ENCODE assay signal across 8 cellular contexts in genomic region chr7:137903382-137904169, GRCh38. TPM values are rescaled to one million over a fixed set of nuclear protein-coding genes. Genes with fewer than 3 reads are reported as not detected.
DNase-seq lines count a peak whose midpoint lies in the region; ATAC-seq and TF ChIP-seq lines count a peak whose summit lies in the region.

No MANE protein-coding gene starts in this region.

- H3K27me3 Mint-ChIP-seq in CD4-positive, alpha-beta memory T cell = no peaks in the 10 kb centered on the region
- H3K27me3 Mint-ChIP-seq in memory B cell = no peaks in the 10 kb centered on the region

- CTCF ChIA-PET in CD4-positive, alpha-beta memory T cell (lab: Charles Lee; ENCODE audit: partially characterized antibody) = interaction anchor here (0.6 to 11.2 kb wide), 31 partner anchors 9 to 973 kb away, joined by 3 to 594 read pairs (median 4); partner anchors contain the start of gene CREB3L2

- H3K36me3 ChIP-seq in CD4-positive, alpha-beta memory T cell (ENCODE audit: insufficient read depth, low read length) = peaks cover 44% of the 10 kb centered on the region

- POLR2A ChIA-PET in CD4-positive, alpha-beta memory T cell (lab: Charles Lee; ENCODE audit: partially characterized antibody) = interaction anchor here (1.0 to 3.1 kb wide), 3 partner anchors 100 to 105 kb away, joined by 3 to 12 read pairs (median 6); partner anchors contain the start of gene CREB3L2

- no peak overlapping the region for H3K4me3 ChIP-seq in CD4-positive, alpha-beta memory T cell (ENCODE audit: low read length in 2 of 2)
- peak overlapping the region in 8 of 59 donors; percentile 1 to 33 (median 19) for H3K4me3 ChIP-seq in dorsolateral prefrontal cortex

- TF ChIP-seq CTCF in dorsolateral prefrontal cortex (IDR thresholded peaks at IDR 0.05 in 54 of 56, conservative IDR thresholded peaks at IDR 0.05 in 2 of 56; ENCODE audit: low read depth in 1 of 56, partially characterized antibody in 56 of 56) = peak; percentile 79 to 99 (median 93)

- H3K9me3 Mint-ChIP-seq in CD4-positive, alpha-beta memory T cell = no peaks in the 10 kb centered on the region
- H3K9me3 Mint-ChIP-seq in memory B cell = no peaks in the 10 kb centered on the region

- H3K27ac ChIP-seq in CD4-positive, alpha-beta memory T cell (ENCODE audit: low read depth, low read length) = no peak overlapping the region
- H3K27ac ChIP-seq in dorsolateral prefrontal cortex = peak overlapping the region in 31 of 59 donors; percentile 8 to 80 (median 50)

- H3K4me1 ChIP-seq in CD4-positive, alpha-beta memory T cell (ENCODE audit: insufficient read depth, low read length) = peaks cover 9% of the 10 kb centered on the region

- H3K4me1 Mint-ChIP-seq in CD4-positive, alpha-beta memory T cell = peaks cover 6 to 19% (median 11%) of the 10 kb centered on the region in 4 donors
- H3K4me1 Mint-ChIP-seq in memory B cell = peaks cover 14% of the 10 kb centered on the region

- H3K4me3 Mint-ChIP-seq in CD4-positive, alpha-beta memory T cell = peak overlapping the region in 1 of 8 donors; percentile 56
- H3K4me3 Mint-ChIP-seq in memory B cell = no peak overlapping the region

- ATAC-seq in GM19397 (IDR thresholded peaks at IDR 0.05; ENCODE audit: unreplicated experiment) (peak; percentile 55), HG03460 (IDR thresholded peaks at IDR 0.05; ENCODE audit: unreplicated experiment) (peak; percentile 74), memory B cell (ENCODE audit: low read depth) (peak; percentile 78)

- no peaks in the 10 kb centered on the region for H3K27me3 ChIP-seq in CD4-positive, alpha-beta memory T cell (ENCODE audit: insufficient read depth, low read length)
- H3K27me3 ChIP-seq in dorsolateral prefrontal cortex = no peaks in the 10 kb centered on the region

- H3K9me3 ChIP-seq in CD4-positive, alpha-beta memory T cell (ENCODE audit: control insufficient read depth in 1 of 2, low read length in 2 of 2) = no peaks in the 10 kb centered on the region

- H3K36me3 Mint-ChIP-seq in CD4-positive, alpha-beta memory T cell = peaks cover 57 to 69% of the 10 kb centered on the region in 2 donors
- H3K36me3 Mint-ChIP-seq in memory B cell = peaks cover 19% of the 10 kb centered on the region

- peak; percentile 62 to 71 (median 65) for DNase-seq in CD4-positive, alpha-beta memory T cell
- DNase-seq in NCI-H526 (lab: John Stamatoyannopoulos, UW) (peak; percentile 78 to 89), dorsolateral prefrontal cortex (peak in 7 of 10 donors; percentile 39 to 72 (median 62)), memory B cell (ENCODE audit: low spot score in 2 of 2) (peak; percentile 35 to 70)
- DNase-seq in activated CD4-positive, alpha-beta T cell treated with anti-CD3 and anti-CD28 coated beads for 48 hours = peak; percentile 66
- peak; percentile 27 to 32 for DNase-seq in stimulated activated CD8-positive, alpha-beta memory T cell treated with anti-CD3 and anti-CD28 coated beads, Interleukin-7, amount 100 ng/mL, for 1 hour (ENCODE audit: low read depth in 2 of 2)

- intact Hi-C loops in CD4-positive, alpha-beta memory T cell (cut with micrococcal nuclease) = loop anchor here (1.0 to 10.0 kb wide), 4 partner anchors 106 to 961 kb away; partner anchors contain the start of gene TRIM24
- intact Hi-C loops in dorsolateral prefrontal cortex (cut with DNase I) = loop anchor here (1.0 to 5.0 kb wide), 6 partner anchors 97 to 834 kb away; no protein-coding TSS in a partner anchor

- peak overlapping the region in 6 of 7 donors; percentile 6 to 79 (median 54) for H3K27ac Mint-ChIP-seq in CD4-positive, alpha-beta memory T cell
- no peak overlapping the region for H3K27ac Mint-ChIP-seq in memory B cell

RNA-seq across cellular contexts. Expression of gene DGKI, which starts 56.8 kb away (rescaled TPM):
- total RNA-seq in CD4-positive, alpha-beta memory T cell = under 1 TPM in 1 of 2 experiments, not detected in 1; 0.11 TPM
- not detected for polyA plus RNA-seq in CD4-positive, alpha-beta memory T cell
- 100 to 1,000 TPM in 70 of 120 experiments, 10 to 100 TPM in 50; 46.2 to 154 (median 103) TPM for total RNA-seq in dorsolateral prefrontal cortex

Comparison
In these comparisons a context has a peak if more than half of its experiments do, and no peak if none do; other contexts are left out.
1. DNase-seq: peak in every context shown above with its lines; median percentile 84 in NCI-H526; 66 in activated CD4-positive, alpha-beta T cell treated with anti-CD3 and anti-CD28 coated beads for 48 hours; 65 in CD4-positive, alpha-beta memory T cell; 62 in dorsolateral prefrontal cortex; 52 in memory B cell; 30 in stimulated activated CD8-positive, alpha-beta memory T cell treated with anti-CD3 and anti-CD28 coated beads, Interleukin-7, amount 100 ng/mL, for 1 hour.
2. RNA of gene DGKI, which starts 56.8 kb away (total RNA-seq): 46.2 to 154 TPM in dorsolateral prefrontal cortex; 0.11 TPM in CD4-positive, alpha-beta memory T cell; every median in the first group is over 10 times any median in the second.
3. Peak in every context shown above with its lines, with median percentiles within 50 percentile points of each other: ATAC-seq.